25 cellular contexts compared by ENCODE assay signal in genomic region chr17:74180336-74180735, GRCh38.
"Had no signal": no experiment of that assay in that cellular context is flagged by ENCODE, and none has a peak within 500 bp of the region (broad histone marks: within the 10 kb centered on the region; RNA-seq: fewer than 3 reads in every experiment).

No MANE protein-coding gene starts in this region.

- H3K27ac ChIP-seq: adrenal gland, ascending aorta, brain microvascular endothelial cell, hepatocyte, prostate gland, testis, uterus, VCaP had no signal

- ATAC-seq: effector memory CD8-positive, alpha-beta T cell; esophagus mucosa; left ventricle myocardium superior; mucosa of descending colon had no signal

- H3K27ac Mint-ChIP-seq: activated naive CD4-positive, alpha-beta T cell treated with anti-CD3 and anti-CD28 coated beads, Interleukin-2, amount 50 U/mL, for 24 hours; effector memory CD8-positive, alpha-beta T cell; immature natural killer cell; T-helper 2 cell treated with Interferon-gamma antibody and Interleukin-4, amounts not matched to agents 5 μg/mL and 100 μg/mL, for 36 hours had no signal

- H3K79me2 ChIP-seq: hepatocyte had no signal

- H3K36me3 Mint-ChIP-seq: activated naive CD4-positive, alpha-beta T cell treated with anti-CD3 and anti-CD28 coated beads, Interleukin-2, amount 50 U/mL, for 24 hours; immature natural killer cell had no signal

- H3K4me1 Mint-ChIP-seq: activated naive CD4-positive, alpha-beta T cell treated with anti-CD3 and anti-CD28 coated beads, Interleukin-2, amount 50 U/mL, for 24 hours; immature natural killer cell had no signal

- DNase-seq: activated CD4-positive, alpha-beta T cell treated with anti-CD3 and anti-CD28 coated beads for 1 hour; activated CD4-positive, alpha-beta T cell treated with anti-CD3 and anti-CD28 coated beads, Interleukin-2, amount 50 U/mL, for 1 hour; activated gamma-delta T cell treated with Interleukin-2 at 50 U/mL for 16 hours; activated T-cell treated with anti-CD3 and anti-CD28 coated beads, Interleukin-2, amount 50 U/mL, for 1 hour; adrenal gland; brain microvascular endothelial cell; caudate nucleus; effector memory CD8-positive, alpha-beta T cell; foreskin melanocyte; immature natural killer cell; left ventricle myocardium superior; mesenchymal stem cell; mucosa of descending colon; stimulated activated CD4-positive, alpha-beta T cell treated with anti-CD3 and anti-CD28 coated beads, Interleukin-4, amount 100 ng/mL, for 1 hour; stimulated activated naive CD4-positive, alpha-beta T cell; testis; trophoblast cell; uterus had no signal

- H3K9me3 Mint-ChIP-seq: activated naive CD4-positive, alpha-beta T cell treated with anti-CD3 and anti-CD28 coated beads, Interleukin-2, amount 50 U/mL, for 24 hours; effector memory CD8-positive, alpha-beta T cell; immature natural killer cell; T-helper 2 cell treated with Interferon-gamma antibody and Interleukin-4, amounts not matched to agents 5 μg/mL and 100 μg/mL, for 36 hours had no signal

- H3K36me3 ChIP-seq: adrenal gland, ascending aorta, brain microvascular endothelial cell, prostate gland, uterus had no signal

- H3K4me3 ChIP-seq: adrenal gland, ascending aorta, hepatocyte, mucosa of descending colon, prostate gland, testis, uterus had no signal

- H3K27me3 ChIP-seq: adrenal gland, ascending aorta, brain microvascular endothelial cell, testis had no signal

- H2AFZ ChIP-seq: hepatocyte had no signal

- H3K4me3 Mint-ChIP-seq: activated naive CD4-positive, alpha-beta T cell treated with anti-CD3 and anti-CD28 coated beads, Interleukin-2, amount 50 U/mL, for 24 hours; effector memory CD8-positive, alpha-beta T cell; immature natural killer cell; T-helper 2 cell treated with Interferon-gamma antibody and Interleukin-4, amounts not matched to agents 5 μg/mL and 100 μg/mL, for 36 hours had no signal

- H3K4me1 ChIP-seq: adrenal gland, ascending aorta, prostate gland, testis, uterus had no signal

- H3K9me3 ChIP-seq: adrenal gland, ascending aorta, mucosa of descending colon, prostate gland, testis, uterus had no signal

- H3K4me2 ChIP-seq: hepatocyte had no signal
